In the genomic region with DNA sequence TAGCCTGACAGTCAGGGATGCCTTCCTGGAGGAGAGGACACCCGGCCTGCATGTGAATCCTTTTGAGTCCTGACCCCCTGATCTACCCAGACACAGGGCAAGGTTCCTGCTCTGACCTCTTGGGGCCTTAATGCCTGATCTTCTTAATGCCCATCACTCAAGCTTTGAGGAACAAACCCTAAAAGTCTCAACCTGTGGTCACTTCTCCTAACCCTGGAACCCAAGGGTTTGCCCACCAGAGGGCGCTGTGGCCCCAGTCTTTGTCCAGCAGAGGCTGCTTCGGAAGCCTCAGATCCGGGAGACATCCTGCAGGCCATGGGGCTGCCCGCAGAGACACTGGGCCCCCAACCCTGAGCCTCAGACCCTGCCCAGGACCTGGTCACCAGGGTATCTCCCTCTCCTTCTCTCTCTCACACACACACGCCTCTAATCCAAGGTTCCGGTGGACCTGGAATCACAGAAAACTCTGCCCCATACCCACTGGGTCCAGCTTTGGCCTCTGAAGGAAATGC, we compare ENCODE assay signal across 8 cellular contexts. TPM values are rescaled to one million over a fixed set of nuclear protein-coding genes. Genes with fewer than 3 reads are reported as not detected.
DNase-seq lines count a peak whose midpoint lies in the region; ATAC-seq and TF ChIP-seq lines count a peak whose summit lies in the region.

No MANE protein-coding gene starts in this region.

- H3K27ac ChIP-seq in HEK293 (ENCODE audit: extremely low read depth, low read depth, low read length) (no peak overlapping the region), OCI-LY7 (ENCODE audit: low read depth, low read length, poor library complexity, severe bottlenecking) (no peak overlapping the region), esophagus muscularis mucosa (replicated peaks in 1 of 4) (no peak overlapping the region)

- no peaks in the 10 kb centered on the region for H3K36me3 ChIP-seq in HEK293 (ENCODE audit: control insufficient read depth in 2 of 2, insufficient read depth in 1 of 2, low read length in 2 of 2)
- H3K36me3 ChIP-seq in OCI-LY7 (ENCODE audit: insufficient read depth, low read length), result no peaks in the 10 kb centered on the region
- no peaks in the 10 kb centered on the region for H3K36me3 ChIP-seq in esophagus muscularis mucosa

- DNase-seq in C1 segment of cervical spinal cord (lab: John Stamatoyannopoulos, UW) (peak in 9 of 14 donors; percentile 31 to 73 (median 59)), OCI-LY7 (ENCODE audit: low spot score) (peak; percentile 80), activated T-cell treated with anti-CD3 and anti-CD28 coated beads for 24 hours (ENCODE audit: low read depth) (peak; percentile 48), esophagus muscularis mucosa (ENCODE audit: extremely low spot score) (no peak), nephron progenitor cell (peak; percentile 95)
- peak; percentile 80 to 81 for DNase-seq in stimulated activated naive CD8-positive, alpha-beta T cell treated with anti-CD3 and anti-CD28 coated beads, Interleukin-15, amount 100 ng/mL, for 72 hours

- POLR2A ChIA-PET in HEK293 (lab: Yijun Ruan, JAX), result interaction anchor here (0.6 to 2.3 kb wide), 4 partner anchors 56 to 102 kb away, joined by 3 to 8 read pairs (median 3); partner anchors contain the start of gene CATSPERG
- POLR2A ChIA-PET in OCI-LY7 (lab: Charles Lee), result no interaction called here

- H4K20me1 ChIP-seq in OCI-LY7 (ENCODE audit: insufficient read depth, low read length), result no peaks in the 10 kb centered on the region

- no peak overlapping the region for H3K4me3 ChIP-seq in HEK293 (ENCODE audit: low read depth, low read length)
- no peak overlapping the region for H3K4me3 ChIP-seq in OCI-LY7 (ENCODE audit: low read depth, low read length, poor library complexity, severe bottlenecking)
- no peak overlapping the region for H3K4me3 ChIP-seq in esophagus muscularis mucosa

- peaks cover 9 to 92% (median 19%) of the 10 kb centered on the region in 4 donors for H3K27me3 ChIP-seq in esophagus muscularis mucosa

- H3K4me1 ChIP-seq in HEK293 (ENCODE audit: control insufficient read depth, insufficient read depth, low read length) (peaks cover 4% of the 10 kb centered on the region; the same call in 1 of the 2 replicates), OCI-LY7 (ENCODE audit: insufficient read depth, low read length, poor library complexity, severe bottlenecking) (peaks cover 3% of the 10 kb centered on the region), esophagus muscularis mucosa (peaks cover 5 to 12% (median 10%) of the 10 kb centered on the region in 4 donors)

- no peak overlapping the region for H3K4me3 Mint-ChIP-seq in nephron progenitor cell
- no peak overlapping the region for H3K4me3 Mint-ChIP-seq in stimulated activated naive CD8-positive, alpha-beta T cell treated with anti-CD3 and anti-CD28 coated beads, Interleukin-15, amount 100 ng/mL, for 72 hours

- no TSS peak for BruUV-seq in OCI-LY7 (replicated peaks; lab: Mats Ljungman, UMichigan)

- no peaks in the 10 kb centered on the region for H3K9me3 Mint-ChIP-seq in nephron progenitor cell
- H3K9me3 Mint-ChIP-seq in stimulated activated naive CD8-positive, alpha-beta T cell treated with anti-CD3 and anti-CD28 coated beads, Interleukin-15, amount 100 ng/mL, for 72 hours, result no peaks in the 10 kb centered on the region

- intact Hi-C loops in OCI-LY7 (cut with micrococcal nuclease; ENCODE audit: unreplicated experiment) (loop anchor here (1.0 kb wide), 1 partner anchor 102 kb away; the partner anchor contains the start of gene CATSPERG), esophagus muscularis mucosa (cut with DNase I) (no loop called here)

- 21% methylated on average over 6 of the region's 7 CpGs for WGBS in esophagus muscularis mucosa

- TF ChIP-seq POLR2A in esophagus muscularis mucosa (IDR thresholded peaks at IDR 0.05; ENCODE audit: low read depth), result no peak

- no peaks in the 10 kb centered on the region for H3K36me3 Mint-ChIP-seq in nephron progenitor cell (ENCODE audit: low read depth)

- H3K27ac Mint-ChIP-seq in nephron progenitor cell, result no peak overlapping the region
- no peak overlapping the region for H3K27ac Mint-ChIP-seq in stimulated activated naive CD8-positive, alpha-beta T cell treated with anti-CD3 and anti-CD28 coated beads, Interleukin-15, amount 100 ng/mL, for 72 hours

- H3K4me2 ChIP-seq in OCI-LY7 (ENCODE audit: low read length), result no peak overlapping the region

- TF ChIP-seq CTCF in HEK293 (tag by site-specific recombination; IDR thresholded peaks at IDR 0.05) (peak; percentile 96), OCI-LY7 (conservative IDR thresholded peaks at IDR 0.05; ENCODE audit: low read length) (peak; percentile 95), esophagus muscularis mucosa (IDR thresholded peaks at IDR 0.05) (peak; percentile 61 to 81 (median 66)), nephron progenitor cell (IDR thresholded peaks at IDR 0.05) (peak; percentile 84)

- peak; percentile 77 for ATAC-seq in stimulated activated naive CD8-positive, alpha-beta T cell treated with anti-CD3 and anti-CD28 coated beads, Interleukin-15, amount 100 ng/mL, for 72 hours
- no peak for ATAC-seq in HG02763 (IDR thresholded peaks at IDR 0.05; ENCODE audit: unreplicated experiment)

- no peaks in the 10 kb centered on the region for H3K9me2 ChIP-seq in OCI-LY7 (ENCODE audit: insufficient read depth, low read length)

- peaks cover 39% of the 10 kb centered on the region for H3K27me3 Mint-ChIP-seq in nephron progenitor cell (ENCODE audit: low read depth, poor library complexity)
- peaks cover 66% of the 10 kb centered on the region for H3K27me3 Mint-ChIP-seq in stimulated activated naive CD8-positive, alpha-beta T cell treated with anti-CD3 and anti-CD28 coated beads, Interleukin-15, amount 100 ng/mL, for 72 hours

- H3K79me2 ChIP-seq in OCI-LY7 (ENCODE audit: insufficient read depth, low read depth, low read length), result no peaks in the 10 kb centered on the region

- no peak for TF ChIP-seq EP300 in esophagus muscularis mucosa (IDR thresholded peaks at IDR 0.05)

- H3K9me3 ChIP-seq in HEK293 (ENCODE audit: control insufficient read depth, insufficient read depth, low read depth, low read length) (no peaks in the 10 kb centered on the region), OCI-LY7 (ENCODE audit: low read length) (no peaks in the 10 kb centered on the region), esophagus muscularis mucosa (no peaks in the 10 kb centered on the region)

- CTCF ChIA-PET in HEK293 (lab: Yijun Ruan, JAX), result interaction anchor here (0.6 to 23.5 kb wide), 46 partner anchors 9 to 688 kb away, joined by 3 to 316 read pairs (median 5); partner anchors contain the start of genes C19orf33, CATSPERG, FAM98C and GGN
- CTCF ChIA-PET in OCI-LY7 (lab: Charles Lee; ENCODE audit: unreplicated experiment), result interaction anchor here (0.7 kb wide), 1 partner anchor 332 kb away, joined by 3 read pairs; no protein-coding TSS in a partner anchor

- peaks cover 9% of the 10 kb centered on the region for H3K4me1 Mint-ChIP-seq in nephron progenitor cell
- H3K4me1 Mint-ChIP-seq in stimulated activated naive CD8-positive, alpha-beta T cell treated with anti-CD3 and anti-CD28 coated beads, Interleukin-15, amount 100 ng/mL, for 72 hours, result peaks cover 3% of the 10 kb centered on the region

- H2AFZ ChIP-seq in OCI-LY7 (ENCODE audit: low read length), result no peak overlapping the region

TF ChIP-seq in HEK293, 187 proteins besides CTCF, POLR2A, EP300 and RAD21 (continues in another document):
- TF ChIP-seq ZFP69B (tag by site-specific recombination; IDR thresholded peaks at IDR 0.05) (no peak), REPIN1 (tag by site-specific recombination; IDR thresholded peaks at IDR 0.05; ENCODE audit: low read depth) (no peak), SALL2 (tag by site-specific recombination; IDR thresholded peaks at IDR 0.05; ENCODE audit: borderline replicate concordance) (no peak), ZFP41 (tag by site-specific recombination; IDR thresholded peaks at IDR 0.05; ENCODE audit: borderline replicate concordance) (no peak), ZNF404 (tag by site-specific recombination; IDR thresholded peaks at IDR 0.05) (no peak), ZNF26 (tag by site-specific recombination; IDR thresholded peaks at IDR 0.05) (no peak), GFI1B (tag by site-specific recombination; IDR thresholded peaks at IDR 0.05) (no peak), SCRT2 (tag by site-specific recombination; IDR thresholded peaks at IDR 0.05) (peak; percentile 89), ZNF174 (tag by site-specific recombination; IDR thresholded peaks at IDR 0.05) (no peak), GLI2 (tag by site-specific recombination; IDR thresholded peaks at IDR 0.05; ENCODE audit: borderline replicate concordance, low read depth) (no peak), ZNF510 (tag by site-specific recombination; IDR thresholded peaks at IDR 0.05; ENCODE audit: insufficient replicate concordance) (no peak)

RNA-seq across cellular contexts. Expression of gene DPF1, which starts 9.8 kb away (rescaled TPM):
- 6.5 and 7.6 TPM in 2 replicates for total RNA-seq in OCI-LY7 (2014; rRNA removed; shearing (Covaris generic))
- 11.3 and 11.4 TPM in 2 replicates for total RNA-seq in OCI-LY7 (2022)
- under 1 TPM in 2 of 4 donors, not detected in 2; 0.17 to 0.83 TPM for total RNA-seq in esophagus muscularis mucosa

RNA-seq across cellular contexts. Expression of gene PPP1R14A, which starts 22.4 kb away (rescaled TPM):
- not detected in 2 replicates for total RNA-seq in OCI-LY7 (2014; rRNA removed; shearing (Covaris generic))
- not detected in 2 replicates for total RNA-seq in OCI-LY7 (2022)
- total RNA-seq in esophagus muscularis mucosa, result 100 to 1,000 TPM; 217 to 794 (median 445) TPM

RNA-seq across cellular contexts. Expression of gene SPINT2, which starts 30.6 kb away (rescaled TPM):
- 36.7 and 59.5 TPM in 2 replicates for total RNA-seq in OCI-LY7 (2014; rRNA removed; shearing (Covaris generic))
- total RNA-seq in OCI-LY7 (2022) (77.2 and 82.2 TPM in 2 replicates), esophagus muscularis mucosa (10 to 100 TPM in 3 of 4 donors, 1 to 10 TPM in 1; 5.0 to 13.4 (median 11.4) TPM)

Comparison
In these comparisons a context has a peak if more than half of its experiments do, and no peak if none do; other contexts are left out.
1. RNA of gene DPF1, which starts 9.8 kb away (total RNA-seq): 6.5 to 11.4 TPM in OCI-LY7; 0.17 to 0.83 TPM in esophagus muscularis mucosa; every median in the first group is over 4 times any median in the second.
2. RNA of gene PPP1R14A, which starts 22.4 kb away (total RNA-seq): 217 to 794 TPM in esophagus muscularis mucosa; not detected in OCI-LY7; every median in the first group is over 100 times any median in the second.
3. Peak in every context shown above with its lines, with median percentiles within 50 percentile points of each other: CTCF ChIP-seq.